ENCODE assay signal across 8 cellular contexts in the genomic region with DNA sequence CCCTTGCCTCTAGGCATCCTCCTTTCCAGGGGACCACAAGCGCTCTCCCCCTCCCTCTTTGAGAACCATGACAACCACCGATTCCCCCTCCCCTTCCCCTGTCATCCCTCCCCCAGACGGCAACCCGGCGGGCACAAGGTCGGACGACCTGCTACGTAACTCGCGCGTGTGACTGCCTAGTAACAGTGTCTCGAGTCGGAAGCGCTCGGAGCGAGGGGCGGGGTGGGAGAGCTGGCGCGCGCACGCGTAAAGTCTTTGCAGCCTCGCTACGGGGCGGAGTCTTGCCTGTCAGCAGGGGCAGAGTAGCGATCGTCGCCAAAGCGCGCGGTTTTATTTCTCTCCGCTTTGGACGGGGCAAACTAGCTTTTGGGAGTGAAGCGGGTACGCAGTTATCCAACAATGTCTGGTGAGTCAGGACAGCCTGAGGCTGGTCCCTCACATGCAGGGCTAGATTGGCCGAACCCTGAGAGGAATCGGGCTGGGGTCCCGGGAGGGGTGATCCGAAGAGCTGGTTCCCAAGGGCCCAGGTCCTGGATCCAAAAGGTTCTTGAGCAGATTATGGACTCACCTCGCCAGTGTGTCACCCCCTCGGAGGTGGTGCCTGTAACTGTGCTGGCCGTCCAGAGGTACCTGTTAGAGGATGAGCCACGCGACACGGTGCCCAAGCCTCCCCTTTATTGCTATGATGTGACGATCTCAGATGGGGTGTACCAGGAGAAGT. TPM values are rescaled to one million over a fixed set of nuclear protein-coding genes. Genes with fewer than 3 reads are reported as not detected.
DNase-seq lines count a peak whose midpoint lies in the region; ATAC-seq, FAIRE-seq and TF ChIP-seq lines count a peak whose summit lies in the region.

A gene with protein sequence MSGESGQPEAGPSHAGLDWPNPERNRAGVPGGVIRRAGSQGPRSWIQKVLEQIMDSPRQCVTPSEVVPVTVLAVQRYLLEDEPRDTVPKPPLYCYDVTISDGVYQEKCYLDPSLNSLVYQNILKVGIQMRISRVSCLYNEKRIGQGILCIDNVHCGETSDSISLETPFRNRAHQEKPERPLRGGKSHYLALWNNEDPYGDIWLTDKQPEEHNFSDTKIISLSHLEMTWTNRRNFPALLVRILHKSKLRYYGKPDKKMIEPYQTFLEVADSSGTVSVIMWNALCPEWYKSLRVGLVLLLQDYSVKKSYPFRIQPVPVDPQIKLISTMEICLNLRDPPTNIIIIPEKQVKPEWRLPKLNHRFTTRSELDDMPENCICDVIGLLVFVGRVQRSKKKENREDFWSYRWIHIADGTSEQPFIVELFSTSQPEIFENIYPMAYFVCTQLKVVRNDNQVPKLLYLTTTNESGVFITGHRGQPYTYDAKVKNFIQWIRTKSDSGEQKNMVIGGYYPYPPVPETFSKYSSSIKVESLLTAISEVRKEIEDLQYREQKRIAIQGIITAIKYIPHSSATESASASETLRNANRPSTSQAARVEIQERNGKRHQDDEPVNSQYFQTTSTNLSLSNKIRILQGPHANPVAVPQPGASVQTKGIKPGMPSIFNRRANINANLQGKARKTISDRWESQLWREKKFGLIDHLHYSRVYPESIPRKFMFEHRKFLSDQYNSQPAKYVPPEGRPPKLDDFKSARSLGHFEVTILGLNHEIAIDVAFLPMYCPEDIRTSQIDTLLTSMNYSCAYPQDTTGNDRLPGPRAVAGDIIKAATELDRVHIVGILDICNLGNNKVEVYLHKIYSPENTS (plus strand): TSS at position 297 of the 721 bp plus-strand sequence. CDS start 103 bp downstream, at position 400.

- FAIRE-seq in kidney (lab: Jason Lieb, UNC) = no peak
- no peak for FAIRE-seq in D721Med (lab: Jason Lieb, UNC)

- peak within 1 kb of the TSS; percentile 39 to 61 for H3K9ac ChIP-seq in kidney (ENCODE audit: low read length in 2 of 2)

- intact Hi-C loops in kidney (cut with DNase I) = no loop called here

- ATAC-seq in HG02623 (IDR thresholded peaks at IDR 0.05; ENCODE audit: unreplicated experiment) = peak; percentile 98
- ATAC-seq in central memory CD8-positive, alpha-beta T cell (replicated peaks; ENCODE audit: extremely low read depth, poor library complexity, severe bottlenecking) = peak; percentile 89

- H3K36me3 ChIP-seq in kidney (ENCODE audit: control insufficient read depth in 1 of 2, insufficient read depth in 2 of 2, low read length in 2 of 2) = no peaks in the 10 kb centered on the region

- H3K36me3 Mint-ChIP-seq in central memory CD8-positive, alpha-beta T cell (ENCODE audit: insufficient read depth) = peaks cover 2% of the 10 kb centered on the region

- peak within 1 kb of the TSS; percentile 85 for H3K27ac Mint-ChIP-seq in central memory CD8-positive, alpha-beta T cell (ENCODE audit: low read depth)

- peak within 1 kb of the TSS; percentile 89 for H3K4me3 Mint-ChIP-seq in central memory CD8-positive, alpha-beta T cell

- DNase-seq in GM13977 (ENCODE audit: low spot score) (peak; percentile 61), NCI-H1694 treated with DMSO at 0.1 percent for 48 hours (lab: John Stamatoyannopoulos, UW) (peak; percentile 7), kidney (peak; percentile 92), D721Med (ENCODE audit: insufficient read length, low spot score) (no peak)
- DNase-seq in activated CD4-positive, CD25-positive, alpha-beta regulatory T cell treated with anti-CD3 and anti-CD28 coated beads, Interleukin-2, amount 50 U/mL, for 16 hours (ENCODE audit: low read depth, low spot score) = peak; percentile 61
- DNase-seq in central memory CD8-positive, alpha-beta T cell (ENCODE audit: low spot score in 2 of 2) = peak; percentile 67 to 78
- peak; percentile 68 to 69 for DNase-seq in stimulated activated CD4-positive, alpha-beta T cell treated with anti-CD3 and anti-CD28 coated beads, Interleukin-15, amount 100 ng/mL, for 1 hour (ENCODE audit: low read depth in 1 of 2, low spot score in 1 of 2)

- in situ Hi-C loops in GM13977 (cut with MboI; ENCODE audit: low pct_unique_long_range_greater_than_20kb, low sequenced_read_pairs, unreplicated experiment) = no loop called here

- no peak for TF ChIP-seq CTCF in GM13977 (IDR thresholded peaks at IDR 0.05; ENCODE audit: extremely low read depth, insufficient read depth, missing control alignments)
- TF ChIP-seq CTCF in kidney (IDR thresholded peaks at IDR 0.05; ENCODE audit: borderline replicate concordance, extremely low read depth, insufficient read depth) = no peak
- TF ChIP-seq CTCF in D721Med (IDR thresholded peaks at IDR 0.05; ENCODE audit: insufficient read depth, missing control alignments) = no peak

- no peaks in the 10 kb centered on the region for H3K27me3 Mint-ChIP-seq in central memory CD8-positive, alpha-beta T cell

- H3K4me1 ChIP-seq in kidney (ENCODE audit: control insufficient read depth in 1 of 2, insufficient read depth in 1 of 2, low read depth in 1 of 2, low read length in 2 of 2) = no peaks in the 10 kb centered on the region

- no peaks in the 10 kb centered on the region for H3K9me3 Mint-ChIP-seq in central memory CD8-positive, alpha-beta T cell

- H3K4me1 Mint-ChIP-seq in central memory CD8-positive, alpha-beta T cell = peaks cover 26% of the 10 kb centered on the region

- peak within 1 kb of the TSS; percentile 79 to 82 for H3K4me3 ChIP-seq in kidney (ENCODE audit: low read length in 2 of 2)

- no peaks in the 10 kb centered on the region for H3K9me3 ChIP-seq in kidney (ENCODE audit: control insufficient read depth in 1 of 2, low read length in 2 of 2)

- H3K27ac ChIP-seq in kidney (ENCODE audit: low read depth in 2 of 2, low read length in 2 of 2) = no peak within 1 kb of the TSS

RNA-seq across cellular contexts. Expression of the gene that starts here (rescaled TPM):
- total RNA-seq in kidney = 4.7 TPM
- polyA plus RNA-seq in kidney (ENCODE audit: insufficient read depth, low read depth, low replicate concordance) = 3.2 TPM
